Comparison of ENCODE assay signal across 7 cellular contexts in the genomic region with DNA sequence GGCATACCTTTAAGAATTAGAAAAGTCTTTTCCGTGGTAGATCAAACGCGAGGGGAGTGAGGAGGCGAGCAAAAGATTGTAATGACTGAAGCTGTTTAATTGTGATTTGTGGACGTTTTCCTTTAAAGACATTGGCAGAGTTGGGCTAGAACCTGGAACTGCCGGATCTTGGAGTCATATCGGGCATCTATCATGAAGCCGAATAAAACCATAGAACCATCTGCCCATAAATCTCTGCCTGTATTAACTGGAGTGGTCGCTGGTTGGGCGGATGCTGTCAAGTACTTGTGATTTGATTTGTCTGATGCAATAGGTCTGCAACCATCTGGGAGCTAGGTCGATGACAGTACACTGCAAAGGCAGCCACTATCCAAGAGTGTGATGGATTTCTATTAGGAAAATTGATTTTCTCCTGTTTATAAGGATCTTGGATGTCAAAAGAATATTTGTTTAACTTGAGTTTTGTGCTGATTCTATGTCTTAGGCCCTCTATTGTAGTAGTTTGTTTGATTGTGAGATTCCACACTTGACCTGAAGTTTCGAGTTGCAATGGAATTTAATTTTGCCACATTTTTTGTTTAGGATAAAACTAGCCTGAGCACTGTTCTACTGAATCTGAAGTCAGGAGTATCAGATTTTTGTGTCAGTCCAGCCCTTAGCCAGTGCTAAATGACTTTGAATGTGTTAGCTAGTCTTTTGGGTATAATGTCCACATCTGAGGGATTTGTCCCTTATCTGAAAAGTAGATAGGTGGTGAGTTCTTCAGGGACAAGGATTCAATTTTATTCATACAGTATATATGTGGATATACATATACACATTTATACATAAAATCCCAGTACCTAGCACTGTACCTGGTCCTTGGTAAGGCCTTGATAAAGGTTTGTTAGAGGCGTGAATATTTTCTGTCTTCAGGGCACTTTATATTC. TPM values are rescaled to one million over a fixed set of nuclear protein-coding genes. Genes with fewer than 3 reads are reported as not detected.
DNase-seq lines count a peak whose midpoint lies in the region; ATAC-seq, FAIRE-seq and TF ChIP-seq lines count a peak whose summit lies in the region.

No MANE protein-coding gene starts in this region.

- H3K79me2 ChIP-seq in SU-DHL-6 (ENCODE audit: insufficient read depth, low read length) (peaks cover 57% of the 10 kb centered on the region), keratinocyte (ENCODE audit: control insufficient read depth, insufficient read depth, low read length) (peaks cover 58% of the 10 kb centered on the region)

- H3K4me2 ChIP-seq in SU-DHL-6 (ENCODE audit: low read depth, low read length, poor library complexity, severe bottlenecking) (peak overlapping the region; percentile 81), keratinocyte (ENCODE audit: control insufficient read depth, extremely low read depth, insufficient read depth, low read depth, low read length) (peak overlapping the region; percentile 78)

- TF ChIP-seq CTCF in GM12875 (IDR thresholded peaks at IDR 0.05; ENCODE audit: borderline replicate concordance, insufficient read depth, low read depth, low read length) = no peak
- no peak for TF ChIP-seq CTCF in SU-DHL-6 (IDR thresholded peaks at IDR 0.05; ENCODE audit: insufficient read depth, low read length, poor library complexity, severe bottlenecking)
- no peak for TF ChIP-seq CTCF in breast epithelium (IDR thresholded peaks at IDR 0.05)
- TF ChIP-seq CTCF in keratinocyte (optimal IDR thresholded peaks at IDR 0.05 in 1 of 3, IDR thresholded peaks at IDR 0.05 in 1 of 3, conservative IDR thresholded peaks at IDR 0.05 in 1 of 3; ENCODE audit: extremely low read depth in 1 of 3, insufficient read depth in 2 of 3, low read length in 3 of 3) = no peak

- no peaks in the 10 kb centered on the region for H3K9me2 ChIP-seq in SU-DHL-6 (replicated peaks; ENCODE audit: insufficient read depth, low read length)

- H3K27ac ChIP-seq in SU-DHL-6 (ENCODE audit: low read depth, low read length) = peak overlapping the region; percentile 73
- peak overlapping the region; percentile 90 to 92 for H3K27ac ChIP-seq in breast epithelium
- peak overlapping the region; percentile 94 for H3K27ac ChIP-seq in keratinocyte (ENCODE audit: control insufficient read depth, insufficient read depth, low read length)

- intact Hi-C loops in breast epithelium (cut with DNase I; ENCODE audit: low total_unique reads) = no loop called here

- no peaks in the 10 kb centered on the region for H3K27me3 ChIP-seq in SU-DHL-6 (ENCODE audit: low read length)
- no peaks in the 10 kb centered on the region for H3K27me3 ChIP-seq in breast epithelium
- H3K27me3 ChIP-seq in keratinocyte (ENCODE audit: control insufficient read depth, extremely low read depth, insufficient read depth, low read length) = no peaks in the 10 kb centered on the region

- dilution Hi-C loops in keratinocyte (cut with MboI; ENCODE audit: extremely low pct_ligation_motif_present, low sequenced_read_pairs) = no loop called here

- peak overlapping the region; percentile 36 for H2AFZ ChIP-seq in SU-DHL-6 (ENCODE audit: low read depth, low read length, severe bottlenecking)
- H2AFZ ChIP-seq in keratinocyte (ENCODE audit: control insufficient read depth, low read length) = no peak overlapping the region

- no peaks in the 10 kb centered on the region for H3K9me3 ChIP-seq in SU-DHL-6 (ENCODE audit: insufficient read depth, low read length)
- no peaks in the 10 kb centered on the region for H3K9me3 ChIP-seq in breast epithelium
- no peaks in the 10 kb centered on the region for H3K9me3 ChIP-seq in keratinocyte (ENCODE audit: control insufficient read depth, low read depth, low read length)

- H3K4me3 ChIP-seq in GM12875 (ENCODE audit: low read depth, low read length) (peak overlapping the region; percentile 74), SU-DHL-6 (ENCODE audit: insufficient read depth, low read length, poor library complexity, severe bottlenecking) (peak overlapping the region; percentile 90), breast epithelium (peak overlapping the region; percentile 84 to 89 (median 84)), keratinocyte (ENCODE audit: control insufficient read depth in 2 of 3, extremely low read depth in 1 of 3, insufficient read depth in 2 of 3, low read depth in 1 of 3, low read length in 3 of 3) (peak overlapping the region; percentile 80 to 90 (median 89))

- TF ChIP-seq POLR2A in breast epithelium (IDR thresholded peaks at IDR 0.05) = no peak

- no peaks in the 10 kb centered on the region for H3K9me1 ChIP-seq in keratinocyte (ENCODE audit: control insufficient read depth, extremely low read depth, insufficient read depth, low read length)

- FAIRE-seq in keratinocyte (lab: Jason Lieb, UNC) = peak; percentile 81

- no peaks in the 10 kb centered on the region for H3F3A ChIP-seq in SU-DHL-6 (ENCODE audit: insufficient read depth)

- ATAC-seq in HG02970 (IDR thresholded peaks at IDR 0.05; ENCODE audit: low FRiP score, unreplicated experiment) = no peak

- H3K9ac ChIP-seq in SU-DHL-6 (ENCODE audit: low read length) (peak overlapping the region; percentile 80), keratinocyte (ENCODE audit: control insufficient read depth, extremely low read depth, insufficient read depth, low read length) (peak overlapping the region; percentile 96)

- peaks cover 10% of the 10 kb centered on the region; the same call in 1 of the 2 replicates for H3K36me3 ChIP-seq in SU-DHL-6 (ENCODE audit: low read length)
- H3K36me3 ChIP-seq in breast epithelium = no peaks in the 10 kb centered on the region
- peaks cover 2 to 17% of the 10 kb centered on the region in 2 experiments for H3K36me3 ChIP-seq in keratinocyte (ENCODE audit: control insufficient read depth in 2 of 2, extremely low read depth in 1 of 2, insufficient read depth in 2 of 2, low read length in 2 of 2)

- DNase-seq in MV-4-11 (lab: John Stamatoyannopoulos, UW) = peak; percentile 60
- no peak for DNase-seq in breast epithelium (ENCODE audit: low spot score in 2 of 2)
- DNase-seq in keratinocyte (ENCODE audit: low read depth, low spot score) = no peak
- peak; percentile 60 for DNase-seq in stimulated activated CD4-positive, alpha-beta T cell treated with anti-CD3 and anti-CD28 coated beads, Interleukin-1b, Interleukin-23, amount 100 ng/mL, for 48 hours

- H3K4me1 ChIP-seq in breast epithelium = peaks cover 0 to 5% of the 10 kb centered on the region in 2 donors
- H3K4me1 ChIP-seq in keratinocyte (ENCODE audit: control insufficient read depth, extremely low read depth, insufficient read depth, low read length) = peaks cover 29% of the 10 kb centered on the region

- no peaks in the 10 kb centered on the region for H4K20me1 ChIP-seq in SU-DHL-6 (ENCODE audit: low read depth, low read length)
- H4K20me1 ChIP-seq in keratinocyte (ENCODE audit: control insufficient read depth, extremely low read depth, insufficient read depth, low read length) = peaks cover 4% of the 10 kb centered on the region

RNA-seq across cellular contexts. Expression of a gene that starts 1.2 kb away (rescaled TPM):
- total RNA-seq in breast epithelium = 100 to 1,000 TPM; 146 to 172 (median 161) TPM
- 198 to 233 TPM (median 203 TPM) in 3 replicates for polyA plus RNA-seq in keratinocyte
- 559 TPM for polyA plus RNA-seq in keratinocyte (2011; ENCODE audit: low read depth)
- polyA plus RNA-seq in keratinocyte (2011; cell fraction: cytosol; rRNA removed) = 196 and 203 TPM in 2 replicates
- polyA plus RNA-seq in keratinocyte (2011; cell fraction: nucleus; rRNA removed) = 259 and 264 TPM in 2 replicates
- 217 and 364 TPM in 2 replicates for polyA plus RNA-seq in keratinocyte (2012; ENCODE audit: low replicate concordance)
- 128 to 153 TPM (median 149 TPM) in 3 replicates for polyA minus RNA-seq in keratinocyte
- polyA minus RNA-seq in keratinocyte (2011; cell fraction: cytosol; rRNA and poly(A)+ RNA removed) = 81.1 TPM
- polyA minus RNA-seq in keratinocyte (2011; cell fraction: nucleus; rRNA and poly(A)+ RNA removed) = 63.2 and 101 TPM in 2 replicates

RNA-seq across cellular contexts. Expression of a gene that starts 34.4 kb away (rescaled TPM):
- total RNA-seq in breast epithelium = 10 to 100 TPM in 2 of 3 donors, 1 to 10 TPM in 1; 1.3 to 19.5 (median 13.8) TPM
- 7.3 to 13.7 TPM (median 12.6 TPM) in 3 replicates for polyA plus RNA-seq in keratinocyte
- 7.8 TPM for polyA plus RNA-seq in keratinocyte (2011; ENCODE audit: low read depth)
- polyA plus RNA-seq in keratinocyte (2011; cell fraction: cytosol; rRNA removed) = 3.3 and 4.0 TPM in 2 replicates
- 55.9 and 57.6 TPM in 2 replicates for polyA plus RNA-seq in keratinocyte (2011; cell fraction: nucleus; rRNA removed)
- 17.8 and 35.2 TPM in 2 replicates for polyA plus RNA-seq in keratinocyte (2012; ENCODE audit: low replicate concordance)
- 36.2 to 84.0 TPM (median 51.3 TPM) in 3 replicates for polyA minus RNA-seq in keratinocyte
- polyA minus RNA-seq in keratinocyte (2011; cell fraction: cytosol; rRNA and poly(A)+ RNA removed) = 15.9 TPM
- 108 and 110 TPM in 2 replicates for polyA minus RNA-seq in keratinocyte (2011; cell fraction: nucleus; rRNA and poly(A)+ RNA removed)

Comparison
In these comparisons a context has a peak if more than half of its experiments do, and no peak if none do; other contexts are left out.
1. DNase-seq: peak in MV-4-11 (single experiment) and stimulated activated CD4-positive, alpha-beta T cell treated with anti-CD3 and anti-CD28 coated beads, Interleukin-1b, Interleukin-23, amount 100 ng/mL, for 48 hours (single experiment); none in breast epithelium (0 of 2) and keratinocyte (single experiment).
2. Peak in every context shown above with its lines, with median percentiles within 50 percentile points of each other: H3K4me3 ChIP-seq and H3K27ac ChIP-seq.